8 cellular contexts compared by ENCODE assay signal in the genomic region with DNA sequence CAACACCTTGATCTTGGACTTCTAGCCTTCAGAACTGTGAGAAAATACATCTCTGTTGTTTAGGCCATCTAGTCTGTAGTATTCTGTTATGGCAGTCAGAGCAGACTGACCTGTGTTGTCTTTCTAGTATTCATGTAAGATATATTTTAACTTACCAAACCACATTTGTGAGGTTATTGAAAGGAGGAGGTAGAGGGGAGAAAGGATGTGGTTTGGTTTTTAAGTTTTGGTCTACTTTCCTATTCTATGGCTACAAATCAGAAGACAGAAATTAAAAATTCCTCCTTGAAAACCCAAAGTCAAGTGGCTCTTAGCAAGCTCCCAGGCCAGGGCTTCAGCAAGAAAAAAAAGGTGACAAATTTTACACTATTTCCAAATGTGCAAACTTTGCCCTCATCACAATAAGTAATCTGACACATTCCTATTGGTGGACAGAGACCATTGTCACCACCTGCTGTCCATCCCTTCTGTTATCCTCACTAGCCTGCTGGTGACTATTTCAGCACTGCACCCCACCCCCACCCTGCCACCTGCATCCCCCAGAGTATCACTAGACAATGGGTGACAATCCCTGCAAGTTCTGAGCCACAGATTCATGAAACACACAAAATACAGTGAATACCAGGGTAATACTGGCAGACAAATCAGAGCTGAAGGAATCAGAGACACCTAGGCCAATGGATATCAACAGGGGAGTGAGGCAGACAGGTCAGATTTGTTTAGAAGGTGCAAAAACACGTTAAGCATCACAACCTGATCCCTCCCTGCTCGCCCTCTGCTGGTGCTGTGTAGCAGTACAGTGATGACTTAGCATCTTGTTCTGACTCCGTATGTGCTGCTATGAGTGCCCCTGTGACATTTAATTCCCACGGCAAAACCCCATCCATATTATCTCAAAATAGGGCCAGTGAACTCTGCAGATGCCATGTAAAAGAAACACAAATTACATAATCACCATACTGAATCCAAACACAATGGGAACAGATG.
A peak's percentile ranks its signal among the peaks of the same experiment; 100 is the strongest.
DNase-seq lines count a peak whose midpoint lies in the region; ATAC-seq, FAIRE-seq and TF ChIP-seq lines count a peak whose summit lies in the region.

No MANE protein-coding gene starts in this region.

- H3K9me3 Mint-ChIP-seq in CD4-positive, alpha-beta memory T cell, result peaks cover 0 to 5% (median 0%) of the 10 kb centered on the region in 8 donors
- peaks cover 14% of the 10 kb centered on the region for H3K9me3 Mint-ChIP-seq in astrocyte (ENCODE audit: unreplicated experiment)

- H3K9ac ChIP-seq in astrocyte (ENCODE audit: low read length) (no peak overlapping the region), liver (ENCODE audit: low read depth in 1 of 2, low read length in 2 of 2) (no peak overlapping the region)

- H3K27me3 Mint-ChIP-seq in CD4-positive, alpha-beta memory T cell, result no peaks in the 10 kb centered on the region
- H3K27me3 Mint-ChIP-seq in astrocyte (ENCODE audit: low read depth, unreplicated experiment), result peaks cover 8% of the 10 kb centered on the region

- H2AFZ ChIP-seq in astrocyte (ENCODE audit: low read depth, low read length), result no peak overlapping the region

- H3K36me3 ChIP-seq in CD4-positive, alpha-beta memory T cell (ENCODE audit: insufficient read depth, low read length), result peaks cover 60% of the 10 kb centered on the region
- H3K36me3 ChIP-seq in astrocyte (ENCODE audit: insufficient read depth, low read length) (no peaks in the 10 kb centered on the region), liver (ENCODE audit: control insufficient read depth in 4 of 4, insufficient read depth in 3 of 4, low read depth in 1 of 4, low read length in 3 of 4) (peaks cover 10 to 72% (median 63%) of the 10 kb centered on the region in 4 donors), thyroid gland (peaks cover 11 to 28% of the 10 kb centered on the region in 2 donors)

- 80% methylated on average over 4 of the region's 4 CpGs for WGBS in liver
- 65 to 70% methylated on average over 4 of the region's 4 CpGs for WGBS in thyroid gland, 2 donors

- peak overlapping the region in 7 of 8 donors; percentile 18 to 79 (median 61) for H3K4me3 Mint-ChIP-seq in CD4-positive, alpha-beta memory T cell
- H3K4me3 Mint-ChIP-seq in astrocyte (ENCODE audit: unreplicated experiment), result no peak overlapping the region

- no peak overlapping the region for H3K4me2 ChIP-seq in astrocyte (ENCODE audit: low read length)

- DNase-seq in CD4-positive, alpha-beta memory T cell, result peak; percentile 25 to 49 (median 39)
- peak; percentile 8 for DNase-seq in SW480 (ENCODE audit: low spot score)
- DNase-seq in astrocyte (ENCODE audit: low read depth), result peak; percentile 9
- DNase-seq in thyroid gland, result peak; percentile 43 to 61
- no peak for DNase-seq in mucosa of gallbladder (ENCODE audit: low spot score)

- H3K4me1 ChIP-seq in CD4-positive, alpha-beta memory T cell (ENCODE audit: insufficient read depth, low read length), result peaks cover 24% of the 10 kb centered on the region
- H3K4me1 ChIP-seq in astrocyte (ENCODE audit: insufficient read depth, low read length) (no peaks in the 10 kb centered on the region), liver (ENCODE audit: control insufficient read depth in 4 of 4, insufficient read depth in 4 of 4, low read length in 3 of 4) (no peaks in the 10 kb centered on the region), thyroid gland (peaks cover 12 to 25% of the 10 kb centered on the region in 2 donors)

- peaks cover 25 to 42% (median 34%) of the 10 kb centered on the region in 4 donors for H3K4me1 Mint-ChIP-seq in CD4-positive, alpha-beta memory T cell
- H3K4me1 Mint-ChIP-seq in astrocyte (ENCODE audit: low read depth, unreplicated experiment), result no peaks in the 10 kb centered on the region

- H3K27ac Mint-ChIP-seq in CD4-positive, alpha-beta memory T cell, result peak overlapping the region; percentile 12 to 84 (median 69)
- H3K27ac Mint-ChIP-seq in astrocyte (ENCODE audit: unreplicated experiment), result no peak overlapping the region

- FAIRE-seq in astrocyte (lab: Jason Lieb, UNC), result no peak

- H3K27ac ChIP-seq in CD4-positive, alpha-beta memory T cell (ENCODE audit: low read depth, low read length), result no peak overlapping the region
- no peak overlapping the region for H3K27ac ChIP-seq in astrocyte (ENCODE audit: low read depth, low read length)
- no peak overlapping the region for H3K27ac ChIP-seq in liver (ENCODE audit: low read depth in 1 of 2, low read length in 2 of 2)
- no peak overlapping the region for H3K27ac ChIP-seq in thyroid gland

- intact Hi-C loops in CD4-positive, alpha-beta memory T cell (cut with micrococcal nuclease), result loop anchor here (1.0 kb wide), 1 partner anchor 115 kb away; no protein-coding TSS in a partner anchor
- intact Hi-C loops in thyroid gland (cut with DNase I), result no loop called here

- peaks cover 71 to 94% of the 10 kb centered on the region in 2 donors for H3K36me3 Mint-ChIP-seq in CD4-positive, alpha-beta memory T cell
- peaks cover 23% of the 10 kb centered on the region for H3K36me3 Mint-ChIP-seq in astrocyte (ENCODE audit: low read depth, unreplicated experiment)

- CTCF ChIA-PET in CD4-positive, alpha-beta memory T cell (lab: Charles Lee; ENCODE audit: partially characterized antibody), result interaction anchor here (0.7 to 5.0 kb wide), 8 partner anchors 9 to 458 kb away, joined by 3 to 25 read pairs (median 4); no protein-coding TSS in a partner anchor

- no peaks in the 10 kb centered on the region for H3K27me3 ChIP-seq in CD4-positive, alpha-beta memory T cell (ENCODE audit: insufficient read depth, low read length)
- H3K27me3 ChIP-seq in astrocyte (ENCODE audit: insufficient read depth, low read length) (no peaks in the 10 kb centered on the region), liver (ENCODE audit: control insufficient read depth in 4 of 4, insufficient read depth in 4 of 4, low read length in 3 of 4) (no peaks in the 10 kb centered on the region), thyroid gland (no peaks in the 10 kb centered on the region)

- peak; percentile 20 to 62 for TF ChIP-seq RAD21 in liver (IDR thresholded peaks at IDR 0.05)

- TF ChIP-seq CTCF in astrocyte (IDR thresholded peaks at IDR 0.05; ENCODE audit: insufficient read depth, low read depth, low read length) (peak; percentile 59), liver (IDR thresholded peaks at IDR 0.05; ENCODE audit: low read depth, low read length, missing input control) (peak; percentile 45), thyroid gland (IDR thresholded peaks at IDR 0.05) (peak in 3 of 6 experiments; percentile 45 to 55 (median 49))

- POLR2A ChIA-PET in CD4-positive, alpha-beta memory T cell (lab: Charles Lee; ENCODE audit: partially characterized antibody), result interaction anchor here (0.6 kb wide), 1 partner anchor 150 kb away, joined by 4 read pairs; the partner anchor contains the start of genes EPM2AIP1 and MLH1

- H3K9me3 ChIP-seq in CD4-positive, alpha-beta memory T cell (ENCODE audit: control insufficient read depth in 1 of 2, low read length in 2 of 2), result no peaks in the 10 kb centered on the region
- H3K9me3 ChIP-seq in astrocyte (ENCODE audit: insufficient read depth, low read depth, low read length), result no peaks in the 10 kb centered on the region
- peaks cover 0 to 8% (median under 1%) of the 10 kb centered on the region in 4 donors for H3K9me3 ChIP-seq in liver (ENCODE audit: control insufficient read depth in 4 of 4, low read length in 3 of 4)
- no peaks in the 10 kb centered on the region for H3K9me3 ChIP-seq in thyroid gland

- ATAC-seq in GM19035 (IDR thresholded peaks at IDR 0.05; ENCODE audit: unreplicated experiment) (peak; percentile 66), HG03354 (IDR thresholded peaks at IDR 0.05; ENCODE audit: poor library complexity, severe bottlenecking, unreplicated experiment) (peak; percentile 75)

- H3K79me2 ChIP-seq in astrocyte (ENCODE audit: insufficient read depth, low read length), result no peaks in the 10 kb centered on the region

- H3K4me3 ChIP-seq in CD4-positive, alpha-beta memory T cell (ENCODE audit: low read length in 2 of 2), result no peak overlapping the region
- no peak overlapping the region for H3K4me3 ChIP-seq in astrocyte (ENCODE audit: insufficient read depth, low read depth, low read length)
- no peak overlapping the region for H3K4me3 ChIP-seq in liver (ENCODE audit: low read depth in 1 of 3, low read length in 3 of 3)
- no peak overlapping the region for H3K4me3 ChIP-seq in thyroid gland (replicated peaks in 1 of 3)

- no peak for TF ChIP-seq POLR2A in thyroid gland (IDR thresholded peaks at IDR 0.05)

- no peaks in the 10 kb centered on the region for H4K20me1 ChIP-seq in astrocyte (ENCODE audit: insufficient read depth, low read length)

TF ChIP-seq in liver, 16 proteins besides CTCF, POLR2A, EP300 and RAD21:
- TF ChIP-seq RXRA (IDR thresholded peaks at IDR 0.05) (peak in 1 of 2 donors; percentile 12), JUND (IDR thresholded peaks at IDR 0.05) (no peak)
